Comparison of ENCODE assay signal across 12 cellular contexts in the genomic region with DNA sequence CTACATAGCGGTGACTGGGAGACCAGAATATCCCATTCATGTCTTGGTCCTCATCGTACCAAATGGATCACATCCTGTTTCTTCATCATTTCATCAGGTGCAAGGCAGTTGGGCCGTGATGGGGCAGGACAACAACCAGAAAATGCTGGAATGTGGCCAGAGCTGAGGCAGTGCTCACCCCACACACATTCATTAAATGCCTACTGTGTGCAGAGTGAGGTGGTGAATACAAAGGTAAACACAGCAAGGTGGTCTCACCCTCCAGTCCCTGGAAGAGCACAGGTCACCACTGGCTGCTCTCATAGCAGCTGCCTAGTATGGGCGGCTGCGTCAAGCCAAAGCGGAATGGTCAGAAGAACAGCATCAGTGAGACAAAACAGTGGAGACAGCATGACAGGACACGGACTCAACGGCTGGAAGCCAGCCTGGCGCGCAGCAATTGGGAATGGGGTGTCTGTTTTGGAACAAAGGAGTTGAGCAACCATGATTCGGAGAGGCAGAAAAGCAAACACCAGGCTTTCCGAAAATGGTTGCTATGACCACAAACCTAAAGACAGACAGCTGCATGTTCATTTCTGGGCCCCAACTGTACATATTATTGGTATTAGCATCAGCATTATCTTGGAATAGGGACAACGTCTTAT. TPM values are rescaled to one million over a fixed set of nuclear protein-coding genes. Genes with fewer than 3 reads are reported as not detected.
DNase-seq lines count a peak whose midpoint lies in the region; TF ChIP-seq lines count a peak whose summit lies in the region.
"Had no signal": no experiment of that assay in that cellular context is flagged by ENCODE, and none has a peak within 500 bp of the region (broad histone marks: within the 10 kb centered on the region; RNA-seq: fewer than 3 reads in every experiment).

No MANE protein-coding gene starts in this region.

- H3K36me3 ChIP-seq in H7 (replicated peaks; ENCODE audit: control insufficient read depth, insufficient read depth, low read length) (no peaks in the 10 kb centered on the region), esophagus squamous epithelium (no peaks in the 10 kb centered on the region)

- H3K27ac ChIP-seq in esophagus squamous epithelium: peak overlapping the region; percentile 50 to 84 (median 78)
- H3K27ac ChIP-seq: parathyroid adenoma had no signal

- H3K4me1 ChIP-seq in esophagus squamous epithelium: peaks cover 10 to 31% (median 12%) of the 10 kb centered on the region in 3 donors
- H3K4me1 ChIP-seq: parathyroid adenoma had no signal

- peak; percentile 18 for DNase-seq in H7
- peak; percentile 93 for DNase-seq in NCI-H345 (lab: John Stamatoyannopoulos, UW)
- no peak for DNase-seq in esophagus squamous epithelium (lab: John Stamatoyannopoulos, UW)
- DNase-seq in posterior vena cava (ENCODE audit: low spot score): peak; percentile 93
- DNase-seq in ecto neural progenitor cell (ENCODE audit: low spot score): no peak
- DNase-seq in nephron progenitor cell: no peak
- DNase-seq in osteocyte (ENCODE audit: extremely low spot score, unreplicated experiment): no peak
- no peak for DNase-seq in Kasumi-1 (lab: John Stamatoyannopoulos, UW)
- DNase-seq: CD4-positive, CD25-positive, alpha-beta regulatory T cell; NCI-H1694 treated with DMSO at 0.1 percent for 48 hours had no signal

- no peaks in the 10 kb centered on the region for H3K9me3 ChIP-seq in esophagus squamous epithelium

- intact Hi-C loops in esophagus squamous epithelium (cut with DNase I): no loop called here
- intact Hi-C loops in posterior vena cava (cut with DNase I): no loop called here

- no peak overlapping the region for H3K27ac Mint-ChIP-seq in nephron progenitor cell
- no peak overlapping the region for H3K27ac Mint-ChIP-seq in osteocyte (ENCODE audit: unreplicated experiment)
- H3K27ac Mint-ChIP-seq: activated naive CD8-positive, alpha-beta T cell; CD4-positive, CD25-positive, alpha-beta regulatory T cell had no signal

- H3K4me3 Mint-ChIP-seq in nephron progenitor cell: no peak overlapping the region
- H3K4me3 Mint-ChIP-seq in osteocyte (ENCODE audit: unreplicated experiment): no peak overlapping the region
- H3K4me3 Mint-ChIP-seq: activated naive CD8-positive, alpha-beta T cell; CD4-positive, CD25-positive, alpha-beta regulatory T cell had no signal

- TF ChIP-seq POLR2A in esophagus squamous epithelium (IDR thresholded peaks at IDR 0.05): no peak

- H3K4me3 ChIP-seq in H7 (ENCODE audit: insufficient read depth, low read depth, low read length): no peak overlapping the region
- no peak overlapping the region for H3K4me3 ChIP-seq in esophagus squamous epithelium

- H3K9me3 Mint-ChIP-seq in nephron progenitor cell (no peaks in the 10 kb centered on the region), osteocyte (ENCODE audit: unreplicated experiment) (no peaks in the 10 kb centered on the region)

- peaks cover 4% of the 10 kb centered on the region for H3K27me3 ChIP-seq in H7 (ENCODE audit: control insufficient read depth, insufficient read depth, low read length)
- H3K27me3 ChIP-seq in esophagus squamous epithelium: no peaks in the 10 kb centered on the region

- TF ChIP-seq CTCF in esophagus squamous epithelium (IDR thresholded peaks at IDR 0.05) (no peak), nephron progenitor cell (IDR thresholded peaks at IDR 0.05) (no peak), osteocyte (IDR thresholded peaks at IDR 0.05) (no peak)

- 28 to 44% methylated on average over 13 of the region's 13 CpGs for WGBS in esophagus squamous epithelium, 2 donors

- H3K27me3 Mint-ChIP-seq in nephron progenitor cell (ENCODE audit: low read depth, poor library complexity) (peaks cover 14% of the 10 kb centered on the region), osteocyte (ENCODE audit: unreplicated experiment) (no peaks in the 10 kb centered on the region)

- H3K4me1 Mint-ChIP-seq in nephron progenitor cell: peaks cover 25% of the 10 kb centered on the region
- H3K4me1 Mint-ChIP-seq in osteocyte (ENCODE audit: unreplicated experiment): peaks cover 5% of the 10 kb centered on the region

- H3K36me3 Mint-ChIP-seq in nephron progenitor cell (ENCODE audit: low read depth) (no peaks in the 10 kb centered on the region), osteocyte (ENCODE audit: unreplicated experiment) (no peaks in the 10 kb centered on the region)
- H3K36me3 Mint-ChIP-seq: activated naive CD8-positive, alpha-beta T cell; CD4-positive, CD25-positive, alpha-beta regulatory T cell had no signal

RNA-seq across cellular contexts. Expression of a gene that starts 5.6 kb away (rescaled TPM):
- 4.2 and 8.1 TPM in 2 replicates for total RNA-seq in H7 (2014; rRNA removed; shearing (Covaris generic))
- total RNA-seq in esophagus squamous epithelium (10 to 100 TPM; 30.6 to 76.8 (median 43.3) TPM), posterior vena cava (10 to 100 TPM; 79.6 to 99.6 TPM), osteocyte (2.3 and 2.6 TPM in 2 replicates)

RNA-seq across cellular contexts. Expression of a gene that starts 28.1 kb away (rescaled TPM):
- total RNA-seq in H7 (2014; rRNA removed; shearing (Covaris generic)): 1.7 and 2.6 TPM in 2 replicates
- total RNA-seq in esophagus squamous epithelium: 1 to 10 TPM in 1 of 4 donors, not detected in 3; 3.6 TPM
- total RNA-seq in posterior vena cava: not detected
- total RNA-seq in osteocyte: not detected in 2 replicates
- total RNA-seq: CD4-positive, CD25-positive, alpha-beta regulatory T cell had no signal

RNA-seq across cellular contexts. Expression of a gene that starts 35.7 kb away (rescaled TPM):
- total RNA-seq in H7 (2014; rRNA removed; shearing (Covaris generic)): 1.9 and 3.6 TPM in 2 replicates
- total RNA-seq in esophagus squamous epithelium: 1,000 to 10,000 TPM in 1 of 4 donors, 100 to 1,000 TPM in 3; 311 to 1,013 (median 406) TPM
- 10 to 100 TPM; 51.9 to 78.0 TPM for total RNA-seq in posterior vena cava
- 17.4 and 19.8 TPM in 2 replicates for total RNA-seq in osteocyte

RNA-seq across cellular contexts. Expression of a gene that starts 35.8 kb away (rescaled TPM):
- 165 and 234 TPM in 2 replicates for total RNA-seq in H7 (2014; rRNA removed; shearing (Covaris generic))
- total RNA-seq in esophagus squamous epithelium (100 to 1,000 TPM; 167 to 256 (median 216) TPM), posterior vena cava (100 to 1,000 TPM; 210 to 267 TPM), osteocyte (275 and 296 TPM in 2 replicates)

RNA-seq across cellular contexts. Expression of a gene that starts 56.4 kb away (rescaled TPM):
- 65.3 and 76.9 TPM in 2 replicates for total RNA-seq in H7 (2014; rRNA removed; shearing (Covaris generic))
- total RNA-seq in esophagus squamous epithelium (10 to 100 TPM; 10.5 to 16.5 (median 13.7) TPM), posterior vena cava (10 to 100 TPM; 10.7 to 16.0 TPM), osteocyte (18.8 and 23.2 TPM in 2 replicates)

Comparison
In these comparisons a context has a peak if more than half of its experiments do, and no peak if none do; other contexts are left out.
1. DNase-seq: peak in H7 (single experiment), NCI-H345 (single experiment) and posterior vena cava (single experiment); none in esophagus squamous epithelium (single experiment), ecto neural progenitor cell (single experiment), nephron progenitor cell (single experiment), osteocyte (single experiment) and Kasumi-1 (0 of 2).